Comparison of ENCODE assay signal across 14 cellular contexts in the genomic region with DNA sequence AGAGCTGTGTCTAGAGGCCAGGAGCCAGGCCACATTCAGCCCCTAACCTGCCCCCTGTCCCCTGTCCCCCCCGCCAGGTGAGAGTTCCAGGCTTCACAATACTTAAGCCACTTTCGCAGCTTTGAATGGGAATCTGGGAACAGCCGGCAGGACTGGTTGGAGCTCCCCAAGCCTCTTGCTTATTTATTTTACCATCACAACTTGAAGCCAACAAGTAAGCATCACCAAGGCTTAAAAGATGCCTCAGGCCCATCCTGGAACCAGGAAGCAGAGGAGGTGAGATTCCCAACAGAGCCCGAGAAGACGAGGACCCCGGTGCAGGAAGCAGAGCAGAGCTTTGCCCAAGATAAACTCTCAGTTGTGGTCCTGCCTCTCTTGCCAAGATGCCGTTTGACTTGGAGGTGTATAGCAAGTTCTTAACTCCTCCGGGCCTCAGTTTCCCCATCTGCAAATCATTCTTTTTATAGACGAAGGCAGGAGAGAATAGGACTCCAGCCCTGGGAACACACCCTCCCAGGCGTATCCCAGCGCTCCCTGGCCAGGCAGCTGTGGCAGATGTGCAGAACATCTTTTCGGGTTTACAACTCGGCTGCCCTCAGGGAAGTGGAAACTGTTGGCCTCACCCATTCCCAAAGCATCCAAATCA.
DNase-seq lines count a peak whose midpoint lies in the region; ATAC-seq, FAIRE-seq and TF ChIP-seq lines count a peak whose summit lies in the region.
"Had no signal": no experiment of that assay in that cellular context is flagged by ENCODE, and none has a peak within 500 bp of the region (broad histone marks: within the 10 kb centered on the region; RNA-seq: fewer than 3 reads in every experiment).

No MANE protein-coding gene starts in this region.

- intact Hi-C loops in cardiac septum (cut with DNase I) (no loop called here), esophagus muscularis mucosa (cut with DNase I) (loop anchor here (5.0 kb wide), 1 partner anchor 185 kb away; no protein-coding TSS in a partner anchor), sigmoid colon (cut with DNase I) (no loop called here), left colon (cut with DNase I, micrococcal nuclease) (no loop called here)

- TF ChIP-seq EP300 in esophagus muscularis mucosa (IDR thresholded peaks at IDR 0.05) (no peak), sigmoid colon (IDR thresholded peaks at IDR 0.05) (no peak)

- TF ChIP-seq POLR2A in esophagus muscularis mucosa (IDR thresholded peaks at IDR 0.05; ENCODE audit: low read depth) (no peak), sigmoid colon (IDR thresholded peaks at IDR 0.05) (no peak)

- no peak for DNase-seq in right atrium auricular region (ENCODE audit: low spot score)
- no peak for DNase-seq in cardiac septum (ENCODE audit: low spot score)
- no peak for DNase-seq in esophagus muscularis mucosa (ENCODE audit: extremely low spot score)
- DNase-seq in sigmoid colon = no peak
- DNase-seq in Ammon's horn (ENCODE audit: low spot score) = no peak
- DNase-seq in frontal cortex (ENCODE audit: low spot score in 2 of 2) = no peak
- DNase-seq in left colon = no peak
- DNase-seq: activated CD4-positive, alpha-beta T cell treated with anti-CD3 and anti-CD28 coated beads, Interleukin-2, amount 50 U/mL, for 1 hour; activated CD8-positive, alpha-beta memory T cell treated with anti-CD3 and anti-CD28 coated beads, Interleukin-2, amount 10 ng/mL, durations not matched to agents 7 days and 5 days; central memory CD4-positive, alpha-beta T cell had no signal

- TF ChIP-seq CTCF in right atrium auricular region (IDR thresholded peaks at IDR 0.05) (no peak), esophagus muscularis mucosa (IDR thresholded peaks at IDR 0.05) (no peak), sigmoid colon (IDR thresholded peaks at IDR 0.05) (no peak)

- H3K4me1 ChIP-seq in right atrium auricular region (peaks cover 0 to 6% of the 10 kb centered on the region in 2 donors), esophagus muscularis mucosa (peaks cover 2 to 33% (median 27%) of the 10 kb centered on the region in 4 donors), sigmoid colon (peaks cover 0 to 4% (median 3%) of the 10 kb centered on the region in 4 donors)

- H3K36me3 ChIP-seq in right atrium auricular region = no peaks in the 10 kb centered on the region
- H3K36me3 ChIP-seq in esophagus muscularis mucosa = no peaks in the 10 kb centered on the region
- no peaks in the 10 kb centered on the region for H3K36me3 ChIP-seq in sigmoid colon

- H3K27me3 ChIP-seq in right atrium auricular region = no peaks in the 10 kb centered on the region
- no peaks in the 10 kb centered on the region for H3K27me3 ChIP-seq in esophagus muscularis mucosa
- H3K27me3 ChIP-seq in sigmoid colon = no peaks in the 10 kb centered on the region

- H3K27ac ChIP-seq in right atrium auricular region = peak overlapping the region; percentile 60 to 66
- peak overlapping the region; percentile 48 to 79 (median 64) for H3K27ac ChIP-seq in esophagus muscularis mucosa (replicated peaks in 1 of 4)
- H3K27ac ChIP-seq in sigmoid colon = peak overlapping the region in 3 of 4 donors; percentile 10 to 65 (median 50)
- H3K27ac ChIP-seq: C4-2B had no signal

- no peak for ATAC-seq in GM18868 (IDR thresholded peaks at IDR 0.05; ENCODE audit: unreplicated experiment)
- ATAC-seq in left colon = no peak
- ATAC-seq: activated CD8-positive, alpha-beta memory T cell treated with anti-CD3 and anti-CD28 coated beads, Interleukin-2, amount 10 ng/mL, durations not matched to agents 7 days and 5 days had no signal

- FAIRE-seq in frontal cortex (lab: Jason Lieb, UNC) = no peak
- FAIRE-seq: islet of Langerhans had no signal

- WGBS in esophagus muscularis mucosa = 79% methylated on average over 12 of the region's 13 CpGs
- WGBS in sigmoid colon, 2 donors = 20 to 61% methylated on average over 13 of the region's 13 CpGs

- H3K4me3 ChIP-seq in right atrium auricular region (no peak overlapping the region), esophagus muscularis mucosa (no peak overlapping the region), sigmoid colon (no peak overlapping the region)
- H3K4me3 ChIP-seq: lung had no signal

- H3K9me3 ChIP-seq in right atrium auricular region (no peaks in the 10 kb centered on the region), esophagus muscularis mucosa (no peaks in the 10 kb centered on the region), sigmoid colon (no peaks in the 10 kb centered on the region)
